Comparison of ENCODE assay signal across 1 cellular context in genomic region chr14:91858536-91859275, GRCh38.
TF ChIP-seq lines count a peak whose summit lies in the region.

No MANE protein-coding gene starts in this region.

TF ChIP-seq in HEK293, 187 proteins besides CTCF, POLR2A, EP300 and RAD21 (continued from another document and continues in another):
- TF ChIP-seq ZNF513 (tag by site-specific recombination; IDR thresholded peaks at IDR 0.05): no peak
- TF ChIP-seq ZNF654 (tag by site-specific recombination; IDR thresholded peaks at IDR 0.05; ENCODE audit: low read depth): peak; percentile 61
- TF ChIP-seq ZBTB17 (tag by site-specific recombination; IDR thresholded peaks at IDR 0.05): peak; percentile 64
- TF ChIP-seq AEBP2 (tag by site-specific recombination; IDR thresholded peaks at IDR 0.05; ENCODE audit: borderline replicate concordance): no peak
- TF ChIP-seq ZNF175 (tag by site-specific recombination; IDR thresholded peaks at IDR 0.05): no peak
- no peak for TF ChIP-seq ELK4 (IDR thresholded peaks at IDR 0.05; ENCODE audit: borderline replicate concordance, low read depth, low read length)
- TF ChIP-seq ZEB2 (tag by site-specific recombination; IDR thresholded peaks at IDR 0.05): peak; percentile 89
- TF ChIP-seq ZSCAN4 (tag by site-specific recombination; IDR thresholded peaks at IDR 0.05): no peak
- TF ChIP-seq OSR2 (tag by site-specific recombination; IDR thresholded peaks at IDR 0.05): peak; percentile 88
- 0 out of 2 replicates have a peak, but pooled peaks have one; percentile 74 for TF ChIP-seq ZNF184 (tag by site-specific recombination; IDR thresholded peaks at IDR 0.05)
- TF ChIP-seq ZNF529 (tag by site-specific recombination; IDR thresholded peaks at IDR 0.05; ENCODE audit: insufficient replicate concordance): no peak
- TF ChIP-seq HOXC10 (CRISPR knock-in tag; IDR thresholded peaks at IDR 0.05): no peak
- peak; percentile 93 for TF ChIP-seq ZNF600 (tag by site-specific recombination; IDR thresholded peaks at IDR 0.05)
- peak; percentile 54; the same call in 1 of the 2 replicates for TF ChIP-seq ZNF394 (tag by site-specific recombination; IDR thresholded peaks at IDR 0.05; ENCODE audit: borderline replicate concordance)
- no peak for TF ChIP-seq ZNF747 (tag by site-specific recombination; IDR thresholded peaks at IDR 0.05)
- TF ChIP-seq PRDM10 (tag by site-specific recombination; IDR thresholded peaks at IDR 0.05): no peak
- TF ChIP-seq ZXDB (tag by site-specific recombination; IDR thresholded peaks at IDR 0.05): no peak; the same call in 1 of the 2 replicates
- TF ChIP-seq ZNF335 (tag by site-specific recombination; conservative IDR thresholded peaks at IDR 0.05): 0 out of 2 replicates have a peak, but pooled peaks have one; percentile 16
- TF ChIP-seq ZBTB1 (tag by site-specific recombination; IDR thresholded peaks at IDR 0.05): 0 out of 2 replicates have a peak, but pooled peaks have one; percentile 6
- TF ChIP-seq, protein P1, sequence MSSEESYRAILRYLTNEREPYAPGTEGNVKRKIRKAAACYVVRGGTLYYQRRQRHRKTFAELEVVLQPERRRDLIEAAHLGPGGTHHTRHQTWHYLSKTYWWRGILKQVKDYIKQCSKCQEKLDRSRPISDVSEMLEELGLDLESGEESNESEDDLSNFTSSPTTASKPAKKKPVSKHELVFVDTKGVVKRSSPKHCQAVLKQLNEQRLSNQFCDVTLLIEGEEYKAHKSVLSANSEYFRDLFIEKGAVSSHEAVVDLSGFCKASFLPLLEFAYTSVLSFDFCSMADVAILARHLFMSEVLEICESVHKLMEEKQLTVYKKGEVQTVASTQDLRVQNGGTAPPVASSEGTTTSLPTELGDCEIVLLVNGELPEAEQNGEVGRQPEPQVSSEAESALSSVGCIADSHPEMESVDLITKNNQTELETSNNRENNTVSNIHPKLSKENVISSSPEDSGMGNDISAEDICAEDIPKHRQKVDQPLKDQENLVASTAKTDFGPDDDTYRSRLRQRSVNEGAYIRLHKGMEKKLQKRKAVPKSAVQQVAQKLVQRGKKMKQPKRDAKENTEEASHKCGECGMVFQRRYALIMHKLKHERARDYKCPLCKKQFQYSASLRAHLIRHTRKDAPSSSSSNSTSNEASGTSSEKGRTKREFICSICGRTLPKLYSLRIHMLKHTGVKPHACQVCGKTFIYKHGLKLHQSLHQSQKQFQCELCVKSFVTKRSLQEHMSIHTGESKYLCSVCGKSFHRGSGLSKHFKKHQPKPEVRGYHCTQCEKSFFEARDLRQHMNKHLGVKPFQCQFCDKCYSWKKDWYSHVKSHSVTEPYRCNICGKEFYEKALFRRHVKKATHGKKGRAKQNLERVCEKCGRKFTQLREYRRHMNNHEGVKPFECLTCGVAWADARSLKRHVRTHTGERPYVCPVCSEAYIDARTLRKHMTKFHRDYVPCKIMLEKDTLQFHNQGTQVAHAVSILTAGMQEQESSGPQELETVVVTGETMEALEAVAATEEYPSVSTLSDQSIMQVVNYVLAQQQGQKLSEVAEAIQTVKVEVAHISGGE (tag by site-specific recombination; conservative IDR thresholded peaks at IDR 0.05; ENCODE audit: low read depth): no peak
- TF ChIP-seq GLI2 (tag by site-specific recombination; IDR thresholded peaks at IDR 0.05; ENCODE audit: borderline replicate concordance, low read depth): 0 out of 2 replicates have a peak, but pooled peaks have one; percentile 18
- TF ChIP-seq ZNF629 (tag by site-specific recombination; IDR thresholded peaks at IDR 0.05): peak; percentile 87
- TF ChIP-seq ZNF211 (tag by site-specific recombination; IDR thresholded peaks at IDR 0.05; ENCODE audit: low read depth): no peak
- TF ChIP-seq ZNF777 (tag by site-specific recombination; IDR thresholded peaks at IDR 0.05; ENCODE audit: borderline replicate concordance): no peak
- TF ChIP-seq ZNF843 (tag by site-specific recombination; IDR thresholded peaks at IDR 0.05): no peak
- TF ChIP-seq ZNF404 (tag by site-specific recombination; IDR thresholded peaks at IDR 0.05): no peak
- TF ChIP-seq ZNF391 (tag by site-specific recombination; IDR thresholded peaks at IDR 0.05; ENCODE audit: borderline replicate concordance, low read depth): no peak
- TF ChIP-seq GLIS2 (tag by site-specific recombination; IDR thresholded peaks at IDR 0.05): no peak; the same call in 1 of the 2 replicates
- TF ChIP-seq, protein P2, sequence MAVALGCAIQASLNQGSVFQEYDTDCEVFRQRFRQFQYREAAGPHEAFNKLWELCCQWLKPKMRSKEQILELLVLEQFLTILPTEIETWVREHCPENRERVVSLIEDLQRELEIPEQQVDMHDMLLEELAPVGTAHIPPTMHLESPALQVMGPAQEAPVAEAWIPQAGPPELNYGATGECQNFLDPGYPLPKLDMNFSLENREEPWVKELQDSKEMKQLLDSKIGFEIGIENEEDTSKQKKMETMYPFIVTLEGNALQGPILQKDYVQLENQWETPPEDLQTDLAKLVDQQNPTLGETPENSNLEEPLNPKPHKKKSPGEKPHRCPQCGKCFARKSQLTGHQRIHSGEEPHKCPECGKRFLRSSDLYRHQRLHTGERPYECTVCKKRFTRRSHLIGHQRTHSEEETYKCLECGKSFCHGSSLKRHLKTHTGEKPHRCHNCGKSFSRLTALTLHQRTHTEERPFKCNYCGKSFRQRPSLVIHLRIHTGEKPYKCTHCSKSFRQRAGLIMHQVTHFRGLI (tag by site-specific recombination; IDR thresholded peaks at IDR 0.05): peak; percentile 35; the same call in 1 of the 2 replicates
- no peak for TF ChIP-seq SP3 (tag by site-specific recombination; IDR thresholded peaks at IDR 0.05)
- peak; percentile 83; the same call in 1 of the 2 replicates for TF ChIP-seq INSM2 (tag by site-specific recombination; IDR thresholded peaks at IDR 0.05)
- TF ChIP-seq HIC1 (tag by site-specific recombination; IDR thresholded peaks at IDR 0.05): peak; percentile 55; the same call in 1 of the 2 replicates
- no peak for TF ChIP-seq ZFP41 (tag by site-specific recombination; IDR thresholded peaks at IDR 0.05; ENCODE audit: borderline replicate concordance)
- TF ChIP-seq BCL6B (tag by site-specific recombination; IDR thresholded peaks at IDR 0.05): no peak
